Comparison of ENCODE assay signal across 16 cellular contexts in genomic region chr1:70319750-70320149, GRCh38. TPM values are rescaled to one million over a fixed set of nuclear protein-coding genes. Genes with fewer than 3 reads are reported as not detected.
DNase-seq lines count a peak whose midpoint lies in the region; ATAC-seq and TF ChIP-seq lines count a peak whose summit lies in the region.
"Had no signal": no experiment of that assay in that cellular context is flagged by ENCODE, and none has a peak within 500 bp of the region (broad histone marks: within the 10 kb centered on the region; RNA-seq: fewer than 3 reads in every experiment).

No MANE protein-coding gene starts in this region.

- H3K4me1 ChIP-seq in adrenal gland (replicated peaks in 1 of 2) = no peaks in the 10 kb centered on the region
- H3K4me1 ChIP-seq: upper lobe of left lung had no signal

- no peaks in the 10 kb centered on the region for H3K27me3 ChIP-seq in kidney epithelial cell (ENCODE audit: control insufficient read depth, insufficient read depth, low read length)
- H3K27me3 ChIP-seq in adrenal gland = no peaks in the 10 kb centered on the region
- H3K27me3 ChIP-seq: upper lobe of left lung had no signal

- peaks cover 36% of the 10 kb centered on the region for H3K4me1 Mint-ChIP-seq in HFFc6 (ENCODE audit: low read depth)
- peaks cover 10 to 16% of the 10 kb centered on the region in 2 donors for H3K4me1 Mint-ChIP-seq in effector memory CD8-positive, alpha-beta T cell (ENCODE audit: low read depth in 2 of 2)
- H3K4me1 Mint-ChIP-seq: GM23338 had no signal

- DNase-seq in ACHN (peak; percentile 70), HFFc6 (peak; percentile 82), astrocyte of the spinal cord (ENCODE audit: low read depth, low spot score) (peak; percentile 72), kidney epithelial cell (ENCODE audit: low read depth) (peak; percentile 67), adrenal gland (no peak), NOMO-1 (lab: John Stamatoyannopoulos, UW; ENCODE audit: unreplicated experiment in 2 of 2) (no peak)
- DNase-seq in effector memory CD8-positive, alpha-beta T cell = no peak
- DNase-seq in effector CD8-positive, alpha-beta T cell (lab: John Stamatoyannopoulos, UW) = no peak
- DNase-seq: activated CD8-positive, alpha-beta T cell treated with anti-CD3 and anti-CD28 coated beads for 36 hours; activated naive CD4-positive, alpha-beta T cell treated with Interleukin-2 at 50 U/mL for 16 hours; C1 segment of cervical spinal cord; NCI-H1694; small intestine; T-helper 17 cell; upper lobe of left lung had no signal

- H3K27ac ChIP-seq in adrenal gland = no peak overlapping the region
- H3K27ac ChIP-seq: upper lobe of left lung had no signal

- no peaks in the 10 kb centered on the region for H3K9me3 Mint-ChIP-seq in HFFc6
- no peaks in the 10 kb centered on the region for H3K9me3 Mint-ChIP-seq in effector memory CD8-positive, alpha-beta T cell
- H3K9me3 Mint-ChIP-seq: activated CD8-positive, alpha-beta T cell treated with anti-CD3 and anti-CD28 coated beads for 36 hours; GM23338 had no signal

- peak overlapping the region; percentile 65 for H3K4me3 Mint-ChIP-seq in HFFc6
- H3K4me3 Mint-ChIP-seq in effector memory CD8-positive, alpha-beta T cell = no peak overlapping the region
- H3K4me3 Mint-ChIP-seq: activated CD8-positive, alpha-beta T cell treated with anti-CD3 and anti-CD28 coated beads for 36 hours; GM23338; T-helper 17 cell had no signal

- intact Hi-C loops in adrenal gland (cut with DNase I) = no loop called here

- peaks cover 13% of the 10 kb centered on the region for H3K36me3 Mint-ChIP-seq in HFFc6 (ENCODE audit: low read depth)
- H3K36me3 Mint-ChIP-seq in effector memory CD8-positive, alpha-beta T cell (ENCODE audit: insufficient read depth) = peaks cover 27% of the 10 kb centered on the region

- in situ Hi-C loops in ACHN (cut with HindIII; ENCODE audit: low pct_ligation_motif_present, low pct_unique_long_range_greater_than_20kb, low sequenced_read_pairs) = no loop called here
- in situ Hi-C loops in astrocyte of the spinal cord (cut with HindIII; ENCODE audit: low sequenced_read_pairs) = no loop called here

- no peak for TF ChIP-seq POLR2A in adrenal gland (IDR thresholded peaks at IDR 0.05)

- no peaks in the 10 kb centered on the region for H3K36me3 ChIP-seq in kidney epithelial cell (ENCODE audit: control insufficient read depth, insufficient read depth, low read length)
- no peaks in the 10 kb centered on the region for H3K36me3 ChIP-seq in adrenal gland (replicated peaks in 1 of 2)

- no peak for ATAC-seq in effector memory CD8-positive, alpha-beta T cell (replicated peaks)
- ATAC-seq: activated CD8-positive, alpha-beta T cell treated with anti-CD3 and anti-CD28 coated beads for 36 hours; GM23338; T-helper 17 cell had no signal

- no peak overlapping the region for H3K4me3 ChIP-seq in astrocyte of the spinal cord (ENCODE audit: low read depth, low read length)
- H3K4me3 ChIP-seq in kidney epithelial cell (ENCODE audit: low read depth, low read length) = no peak overlapping the region
- H3K4me3 ChIP-seq in adrenal gland = no peak overlapping the region
- H3K4me3 ChIP-seq: GM23338, upper lobe of left lung had no signal

- no peaks in the 10 kb centered on the region for H3K27me3 Mint-ChIP-seq in HFFc6 (ENCODE audit: insufficient read depth)
- no peaks in the 10 kb centered on the region for H3K27me3 Mint-ChIP-seq in effector memory CD8-positive, alpha-beta T cell
- H3K27me3 Mint-ChIP-seq: activated CD8-positive, alpha-beta T cell treated with anti-CD3 and anti-CD28 coated beads for 36 hours; T-helper 17 cell had no signal

- H3K27ac Mint-ChIP-seq in HFFc6 = peak overlapping the region; percentile 89
- H3K27ac Mint-ChIP-seq in effector memory CD8-positive, alpha-beta T cell = no peak overlapping the region
- H3K27ac Mint-ChIP-seq: activated CD8-positive, alpha-beta T cell treated with anti-CD3 and anti-CD28 coated beads for 36 hours; GM23338 had no signal

- H3K9me3 ChIP-seq in adrenal gland (replicated peaks in 1 of 3) = no peaks in the 10 kb centered on the region
- H3K9me3 ChIP-seq: upper lobe of left lung had no signal

- TF ChIP-seq CTCF in HFFc6 (IDR thresholded peaks at IDR 0.05) (no peak), astrocyte of the spinal cord (IDR thresholded peaks at IDR 0.05; ENCODE audit: low read depth, low read length) (no peak), kidney epithelial cell (IDR thresholded peaks at IDR 0.05; ENCODE audit: insufficient read depth, low read length, poor library complexity, severe bottlenecking) (no peak), adrenal gland (IDR thresholded peaks at IDR 0.05) (no peak)

RNA-seq across cellular contexts. Expression of gene ANKRD13C, which starts 34.8 kb away (rescaled TPM):
- 10 to 100 TPM; 16.1 to 19.8 (median 19.1) TPM for total RNA-seq in HFFc6 (2021; fragmentation: NEBNext Ultra II Directional; extraction: Animal tissue kit (Norgen Biotek cat#: 25700))
- total RNA-seq in kidney epithelial cell = 15.0 and 15.2 TPM in 2 replicates
- 10 to 100 TPM in 7 of 8 donors, 1 to 10 TPM in 1; 8.0 to 24.3 (median 20.9) TPM for total RNA-seq in adrenal gland
- polyA plus RNA-seq in adrenal gland = 10 to 100 TPM in 2 of 3 donors, 1 to 10 TPM in 1; 8.3 to 27.2 (median 11.3) TPM

Comparison
In these comparisons a context has a peak if more than half of its experiments do, and no peak if none do; other contexts are left out.
1. DNase-seq: peak in ACHN (single experiment), HFFc6 (single experiment), astrocyte of the spinal cord (single experiment) and kidney epithelial cell (single experiment); none in effector memory CD8-positive, alpha-beta T cell (0 of 3), effector CD8-positive, alpha-beta T cell (single experiment), adrenal gland (0 of 7) and NOMO-1 (0 of 2).